Comparison of ENCODE assay signal across 15 cellular contexts in genomic region chr17:19247423-19247822, GRCh38. TPM values are rescaled to one million over a fixed set of nuclear protein-coding genes. Genes with fewer than 3 reads are reported as not detected.
DNase-seq lines count a peak whose midpoint lies in the region; TF ChIP-seq lines count a peak whose summit lies in the region.
"Had no signal": no experiment of that assay in that cellular context is flagged by ENCODE, and none has a peak within 500 bp of the region (broad histone marks: within the 10 kb centered on the region; RNA-seq: fewer than 3 reads in every experiment).

No MANE protein-coding gene starts in this region.

- H3K27me3 ChIP-seq in left ventricle myocardium inferior (ENCODE audit: low read depth) (no peaks in the 10 kb centered on the region), GM23248 (replicated peaks; ENCODE audit: insufficient read depth) (no peaks in the 10 kb centered on the region)

- H3K4me3 ChIP-seq in left ventricle myocardium inferior (no peak overlapping the region), GM23248 (no peak overlapping the region)

- peaks cover 100% of the 10 kb centered on the region for H3K4me1 ChIP-seq in left ventricle myocardium inferior
- peaks cover 41% of the 10 kb centered on the region for H3K4me1 ChIP-seq in GM23248 (ENCODE audit: insufficient read depth)

- intact Hi-C loops in left ventricle myocardium inferior (cut with micrococcal nuclease): no loop called here
- intact Hi-C loops in cardiac septum (cut with DNase I): loop anchor here (2.0 kb wide), 1 partner anchor 13 kb away; no protein-coding TSS in a partner anchor

- no peak for DNase-seq in left ventricle myocardium inferior
- DNase-seq in cardiac septum (ENCODE audit: low spot score): no peak
- DNase-seq in endothelial cell (ENCODE audit: low spot score): no peak
- no peak for DNase-seq in HK-2 (ENCODE audit: unreplicated experiment)
- DNase-seq in GM23248: no peak
- DNase-seq in globus pallidus (ENCODE audit: low spot score): no peak
- no peak for DNase-seq in GM03348 (ENCODE audit: low spot score)
- DNase-seq: activated CD4-positive, alpha-beta memory T cell treated with anti-CD3 and anti-CD28 coated beads, Interleukin-2, amount 10 ng/mL, durations not matched to agents 7 days and 5 days; activated gamma-delta T cell treated with Interleukin-2 at 50 U/mL for 16 hours; central memory CD4-positive, alpha-beta T cell; immature natural killer cell; NCI-H226; T-helper 2 cell had no signal

- in situ Hi-C loops in GM23248 (cut with MboI): no loop called here

- H3K9me2 ChIP-seq in GM23248 (ENCODE audit: insufficient read depth): no peaks in the 10 kb centered on the region

- H3K27me3 Mint-ChIP-seq in endothelial cell (ENCODE audit: unreplicated experiment): peaks cover 5% of the 10 kb centered on the region
- peaks cover 3% of the 10 kb centered on the region for H3K27me3 Mint-ChIP-seq in nephron (ENCODE audit: low read depth)

- 80 to 87% methylated on average over 3 of the region's 3 CpGs for WGBS in GM23248 (ENCODE audit: low coverage in 1 of 2, low lambda C conversion rate in 2 of 2, missing lambda C conversion rate in 2 of 2), 2 experiments

- H3K9me3 Mint-ChIP-seq in endothelial cell (ENCODE audit: unreplicated experiment): no peaks in the 10 kb centered on the region
- no peaks in the 10 kb centered on the region for H3K9me3 Mint-ChIP-seq in nephron
- H3K9me3 Mint-ChIP-seq: activated CD4-positive, alpha-beta memory T cell treated with anti-CD3 and anti-CD28 coated beads, Interleukin-2, amount 10 ng/mL, durations not matched to agents 7 days and 5 days; naive thymus-derived CD8-positive, alpha-beta T cell had no signal

- H3K9ac ChIP-seq in GM23248: no peak overlapping the region

- H3K4me3 Mint-ChIP-seq in endothelial cell (ENCODE audit: unreplicated experiment) (peak overlapping the region; percentile 5), nephron (no peak overlapping the region)
- H3K4me3 Mint-ChIP-seq: activated CD4-positive, alpha-beta memory T cell treated with anti-CD3 and anti-CD28 coated beads, Interleukin-2, amount 10 ng/mL, durations not matched to agents 7 days and 5 days; immature natural killer cell; naive thymus-derived CD8-positive, alpha-beta T cell had no signal

- H3K27ac Mint-ChIP-seq in endothelial cell (ENCODE audit: unreplicated experiment): peak overlapping the region; percentile 1
- peak overlapping the region; percentile 87 to 97 (median 92) for H3K27ac Mint-ChIP-seq in nephron
- H3K27ac Mint-ChIP-seq: activated CD4-positive, alpha-beta memory T cell treated with anti-CD3 and anti-CD28 coated beads, Interleukin-2, amount 10 ng/mL, durations not matched to agents 7 days and 5 days; immature natural killer cell; naive thymus-derived CD8-positive, alpha-beta T cell had no signal

- TF ChIP-seq CTCF in left ventricle myocardium inferior (IDR thresholded peaks at IDR 0.05; ENCODE audit: borderline replicate concordance): no peak
- no peak for TF ChIP-seq CTCF in endothelial cell (IDR thresholded peaks at IDR 0.05; ENCODE audit: unreplicated experiment)
- no peak for TF ChIP-seq CTCF in nephron (IDR thresholded peaks at IDR 0.05; ENCODE audit: unreplicated experiment in 3 of 3)

- H3K4me1 Mint-ChIP-seq in endothelial cell (ENCODE audit: unreplicated experiment) (peaks cover 38% of the 10 kb centered on the region), nephron (peaks cover 50% of the 10 kb centered on the region)
- H3K4me1 Mint-ChIP-seq: activated CD4-positive, alpha-beta memory T cell treated with anti-CD3 and anti-CD28 coated beads, Interleukin-2, amount 10 ng/mL, durations not matched to agents 7 days and 5 days had no signal

- H3K27ac ChIP-seq in left ventricle myocardium inferior (replicated peaks) (peak overlapping the region; percentile 91), GM23248 (no peak overlapping the region; the same call in 1 of the 2 replicates)

- H3K9me3 ChIP-seq in left ventricle myocardium inferior (replicated peaks) (no peaks in the 10 kb centered on the region), GM23248 (ENCODE audit: low read depth) (no peaks in the 10 kb centered on the region)

- peaks cover 39% of the 10 kb centered on the region for H3F3A ChIP-seq in GM23248 (ENCODE audit: insufficient read depth)

- H3K36me3 Mint-ChIP-seq in endothelial cell (ENCODE audit: low read depth, unreplicated experiment) (peaks cover 4% of the 10 kb centered on the region), nephron (ENCODE audit: low read depth) (peaks cover 3% of the 10 kb centered on the region)
- H3K36me3 Mint-ChIP-seq: immature natural killer cell; naive thymus-derived CD8-positive, alpha-beta T cell had no signal

- H4K20me1 ChIP-seq in GM23248 (ENCODE audit: insufficient read depth): peaks cover 3% of the 10 kb centered on the region; the same call in 1 of the 2 replicates

- no peak overlapping the region for H3K4me2 ChIP-seq in GM23248 (ENCODE audit: unreplicated experiment)

- H2AFZ ChIP-seq in GM23248: no peak overlapping the region

- H3K79me2 ChIP-seq in GM23248 (ENCODE audit: insufficient read depth): peaks cover 96% of the 10 kb centered on the region

- H3K36me3 ChIP-seq in left ventricle myocardium inferior (no peaks in the 10 kb centered on the region), GM23248 (ENCODE audit: low read depth) (no peaks in the 10 kb centered on the region)

RNA-seq across cellular contexts. Expression of gene EPN2, which starts 10.3 kb away (rescaled TPM):
- total RNA-seq in left ventricle myocardium inferior (71.7 TPM), cardiac septum (78.4 TPM), endothelial cell (ENCODE audit: unreplicated experiment) (74.5 TPM)
- 21.2 and 25.3 TPM in 2 replicates for total RNA-seq in GM23248 (2014; rRNA removed; shearing (Covaris generic))
- 54.0 and 56.2 TPM in 2 replicates for polyA plus RNA-seq in GM23248 (2016; fragmentation: Nextera tagmentation; extraction: Ambion mirVana)
